In the genomic region with DNA sequence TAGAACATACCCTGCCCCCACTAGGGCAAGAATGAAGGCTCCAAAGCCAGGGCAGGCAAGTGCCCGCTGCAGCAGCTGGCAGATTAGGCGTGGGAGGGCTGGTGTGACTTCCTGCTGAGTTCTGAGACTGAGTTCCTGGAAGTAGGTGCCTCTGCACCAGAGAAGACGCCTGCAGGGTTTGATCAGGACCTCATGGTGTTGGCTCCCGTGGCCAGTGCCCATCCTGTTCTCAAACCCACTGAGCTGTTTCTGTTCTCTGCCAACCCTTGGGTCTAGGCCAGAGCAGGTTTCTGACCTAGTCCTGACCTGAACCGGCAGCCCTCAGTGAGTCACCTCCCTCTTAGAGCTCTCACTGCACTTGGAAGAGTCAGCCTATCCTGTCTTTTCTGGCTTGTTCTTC, we compare ENCODE assay signal across 11 cellular contexts.
DNase-seq lines count a peak whose midpoint lies in the region; ATAC-seq and TF ChIP-seq lines count a peak whose summit lies in the region.
"Had no signal": no experiment of that assay in that cellular context is flagged by ENCODE, and none has a peak within 500 bp of the region (broad histone marks: within the 10 kb centered on the region; RNA-seq: fewer than 3 reads in every experiment).

No MANE protein-coding gene starts in this region.

- no peak for TF ChIP-seq CTCF in GM23338 (conservative IDR thresholded peaks at IDR 0.05; ENCODE audit: low read depth in 2 of 2)
- TF ChIP-seq CTCF in hepatocyte (IDR thresholded peaks at IDR 0.05; ENCODE audit: poor library complexity), result no peak

- H3K36me3 ChIP-seq in GM23338 (ENCODE audit: insufficient read depth) (no peaks in the 10 kb centered on the region), GM23248 (ENCODE audit: low read depth) (no peaks in the 10 kb centered on the region), hepatocyte (replicated peaks; ENCODE audit: insufficient read depth, low read depth) (no peaks in the 10 kb centered on the region)

- POLR2A ChIA-PET in activated naive CD8-positive, alpha-beta T cell treated with anti-CD3 and anti-CD28 coated beads, Interleukin-2, amount 10 ng/mL, durations not matched to agents 7 days and 5 days (lab: Charles Lee), result interaction anchor here (0.5 kb wide), 1 partner anchor 665 kb away, joined by 6 read pairs; no protein-coding TSS in a partner anchor

- H3K27me3 ChIP-seq in GM23338 (ENCODE audit: insufficient read depth) (peaks cover 15% of the 10 kb centered on the region), GM23248 (replicated peaks; ENCODE audit: insufficient read depth) (no peaks in the 10 kb centered on the region), hepatocyte (no peaks in the 10 kb centered on the region)

- H3F3A ChIP-seq in GM23338 (replicated peaks; ENCODE audit: low read depth), result no peaks in the 10 kb centered on the region
- no peaks in the 10 kb centered on the region for H3F3A ChIP-seq in GM23248 (ENCODE audit: insufficient read depth)

- no peaks in the 10 kb centered on the region for H4K20me1 ChIP-seq in GM23338 (replicated peaks; ENCODE audit: insufficient read depth)
- no peaks in the 10 kb centered on the region for H4K20me1 ChIP-seq in GM23248 (ENCODE audit: insufficient read depth)
- H4K20me1 ChIP-seq in hepatocyte (ENCODE audit: insufficient read depth, poor library complexity, severe bottlenecking), result no peaks in the 10 kb centered on the region

- H3K4me3 Mint-ChIP-seq in T-helper 2 cell treated with Interferon-gamma antibody and Interleukin-4, amounts not matched to agents 5 μg/mL and 100 μg/mL, for 36 hours, result peak overlapping the region; percentile 50
- no peak overlapping the region for H3K4me3 Mint-ChIP-seq in activated naive CD8-positive, alpha-beta T cell treated with anti-CD3 and anti-CD28 coated beads, Interleukin-2, amount 10 ng/mL, durations not matched to agents 7 days and 5 days
- H3K4me3 Mint-ChIP-seq in GM23338, result no peak overlapping the region
- H3K4me3 Mint-ChIP-seq: brain had no signal

- H3K4me1 ChIP-seq in GM23338 (ENCODE audit: insufficient read depth) (peaks cover 7% of the 10 kb centered on the region), GM23248 (ENCODE audit: insufficient read depth) (no peaks in the 10 kb centered on the region), hepatocyte (ENCODE audit: insufficient read depth) (no peaks in the 10 kb centered on the region)

- in situ Hi-C loops in GM23248 (cut with MboI), result no loop called here

- no peaks in the 10 kb centered on the region for H3K9me3 Mint-ChIP-seq in T-helper 2 cell treated with Interferon-gamma antibody and Interleukin-4, amounts not matched to agents 5 μg/mL and 100 μg/mL, for 36 hours
- H3K9me3 Mint-ChIP-seq in activated naive CD8-positive, alpha-beta T cell treated with anti-CD3 and anti-CD28 coated beads, Interleukin-2, amount 10 ng/mL, durations not matched to agents 7 days and 5 days, result no peaks in the 10 kb centered on the region
- H3K9me3 Mint-ChIP-seq in GM23338, result no peaks in the 10 kb centered on the region
- H3K9me3 Mint-ChIP-seq: brain had no signal

- no peak overlapping the region for H3K4me2 ChIP-seq in GM23338
- no peak overlapping the region for H3K4me2 ChIP-seq in GM23248 (ENCODE audit: unreplicated experiment)
- H3K4me2 ChIP-seq in hepatocyte, result no peak overlapping the region
- H3K4me2 ChIP-seq: smooth muscle cell had no signal

- ATAC-seq in GM18511 (IDR thresholded peaks at IDR 0.05; ENCODE audit: unreplicated experiment), result peak; percentile 86
- ATAC-seq in activated naive CD8-positive, alpha-beta T cell treated with anti-CD3 and anti-CD28 coated beads, Interleukin-2, amount 10 ng/mL, durations not matched to agents 7 days and 5 days (ENCODE audit: low read depth), result peak; percentile 87
- no peak for ATAC-seq in GM23338

- 52 to 57% methylated on average over 4 to 5 of the region's 5 CpGs for WGBS in GM23248 (ENCODE audit: low coverage in 1 of 2, low lambda C conversion rate in 2 of 2, missing lambda C conversion rate in 2 of 2), 2 experiments
- 65% methylated on average over 5 of the region's 5 CpGs for WGBS in hepatocyte (ENCODE audit: low lambda C conversion rate, missing lambda C conversion rate)

- DNase-seq in T-helper 2 cell treated with Interferon-gamma antibody and Interleukin-4, amounts not matched to agents 5 μg/mL and 100 μg/mL, for 36 hours (ENCODE audit: low spot score), result peak; percentile 36
- DNase-seq in activated naive CD8-positive, alpha-beta T cell treated with anti-CD3 and anti-CD28 coated beads, Interleukin-2, amount 10 ng/mL, durations not matched to agents 7 days and 5 days, result peak; percentile 31
- DNase-seq in stimulated activated CD4-positive, alpha-beta T cell treated with anti-CD3 and anti-CD28 coated beads, Interleukin-15, amount 100 ng/mL, for 48 hours (ENCODE audit: low read depth in 2 of 2), result peak; percentile 10 to 39
- DNase-seq in NCI-H82 treated with DMSO at 0.1 percent for 48 hours (lab: John Stamatoyannopoulos, UW; ENCODE audit: unreplicated experiment) (no peak), GM23338 (ENCODE audit: low spot score) (no peak), GM23248 (no peak), hepatocyte (ENCODE audit: low spot score) (no peak)

- H2AFZ ChIP-seq in GM23338 (no peak overlapping the region), GM23248 (no peak overlapping the region), hepatocyte (no peak overlapping the region)

- H3K9me2 ChIP-seq in GM23338 (ENCODE audit: insufficient read depth), result no peaks in the 10 kb centered on the region
- H3K9me2 ChIP-seq in GM23248 (ENCODE audit: insufficient read depth), result no peaks in the 10 kb centered on the region
- H3K9me2 ChIP-seq in hepatocyte (replicated peaks; ENCODE audit: insufficient read depth), result no peaks in the 10 kb centered on the region

- no peak overlapping the region for H3K27ac ChIP-seq in GM23338 (ENCODE audit: low read depth)
- no peak overlapping the region for H3K27ac ChIP-seq in GM23248
- no peak overlapping the region for H3K27ac ChIP-seq in hepatocyte
- H3K27ac ChIP-seq: SK-N-MC had no signal

- no peaks in the 10 kb centered on the region for H3K36me3 Mint-ChIP-seq in T-helper 2 cell treated with Interferon-gamma antibody and Interleukin-4, amounts not matched to agents 5 μg/mL and 100 μg/mL, for 36 hours (ENCODE audit: low read depth)
- no peaks in the 10 kb centered on the region for H3K36me3 Mint-ChIP-seq in activated naive CD8-positive, alpha-beta T cell treated with anti-CD3 and anti-CD28 coated beads, Interleukin-2, amount 10 ng/mL, durations not matched to agents 7 days and 5 days
- H3K36me3 Mint-ChIP-seq in GM23338 (ENCODE audit: low read depth), result no peaks in the 10 kb centered on the region
- H3K36me3 Mint-ChIP-seq: brain had no signal

- no peak overlapping the region for H3K27ac Mint-ChIP-seq in T-helper 2 cell treated with Interferon-gamma antibody and Interleukin-4, amounts not matched to agents 5 μg/mL and 100 μg/mL, for 36 hours
- H3K27ac Mint-ChIP-seq in activated naive CD8-positive, alpha-beta T cell treated with anti-CD3 and anti-CD28 coated beads, Interleukin-2, amount 10 ng/mL, durations not matched to agents 7 days and 5 days, result no peak overlapping the region
- no peak overlapping the region for H3K27ac Mint-ChIP-seq in GM23338
- H3K27ac Mint-ChIP-seq: brain had no signal

- H3K4me1 Mint-ChIP-seq in T-helper 2 cell treated with Interferon-gamma antibody and Interleukin-4, amounts not matched to agents 5 μg/mL and 100 μg/mL, for 36 hours (ENCODE audit: low read depth), result peaks cover 18% of the 10 kb centered on the region
- H3K4me1 Mint-ChIP-seq in activated naive CD8-positive, alpha-beta T cell treated with anti-CD3 and anti-CD28 coated beads, Interleukin-2, amount 10 ng/mL, durations not matched to agents 7 days and 5 days, result peaks cover 16% of the 10 kb centered on the region
- H3K4me1 Mint-ChIP-seq in GM23338, result peaks cover 21% of the 10 kb centered on the region

- no peak overlapping the region for H3K9ac ChIP-seq in GM23248

- H3K27me3 Mint-ChIP-seq in T-helper 2 cell treated with Interferon-gamma antibody and Interleukin-4, amounts not matched to agents 5 μg/mL and 100 μg/mL, for 36 hours (ENCODE audit: low read depth), result no peaks in the 10 kb centered on the region
- H3K27me3 Mint-ChIP-seq in activated naive CD8-positive, alpha-beta T cell treated with anti-CD3 and anti-CD28 coated beads, Interleukin-2, amount 10 ng/mL, durations not matched to agents 7 days and 5 days, result peaks cover 2% of the 10 kb centered on the region
- H3K27me3 Mint-ChIP-seq in GM23338 (ENCODE audit: insufficient read depth, low read depth, poor library complexity), result peaks cover 14% of the 10 kb centered on the region
- H3K27me3 Mint-ChIP-seq: brain had no signal

- H3K79me2 ChIP-seq in GM23338 (replicated peaks; ENCODE audit: insufficient read depth) (no peaks in the 10 kb centered on the region), GM23248 (ENCODE audit: insufficient read depth) (no peaks in the 10 kb centered on the region), hepatocyte (no peaks in the 10 kb centered on the region)

- H3K9me3 ChIP-seq in GM23248 (ENCODE audit: low read depth) (no peaks in the 10 kb centered on the region), hepatocyte (ENCODE audit: low read depth) (no peaks in the 10 kb centered on the region)

- no peak overlapping the region for H3K4me3 ChIP-seq in GM23338
- H3K4me3 ChIP-seq in GM23248, result no peak overlapping the region
- no peak overlapping the region for H3K4me3 ChIP-seq in hepatocyte
- H3K4me3 ChIP-seq: SK-N-MC, smooth muscle cell had no signal

TF ChIP-seq in GM23338, 12 proteins besides CTCF, POLR2A, EP300 and RAD21:
- TF ChIP-seq, protein P1, sequence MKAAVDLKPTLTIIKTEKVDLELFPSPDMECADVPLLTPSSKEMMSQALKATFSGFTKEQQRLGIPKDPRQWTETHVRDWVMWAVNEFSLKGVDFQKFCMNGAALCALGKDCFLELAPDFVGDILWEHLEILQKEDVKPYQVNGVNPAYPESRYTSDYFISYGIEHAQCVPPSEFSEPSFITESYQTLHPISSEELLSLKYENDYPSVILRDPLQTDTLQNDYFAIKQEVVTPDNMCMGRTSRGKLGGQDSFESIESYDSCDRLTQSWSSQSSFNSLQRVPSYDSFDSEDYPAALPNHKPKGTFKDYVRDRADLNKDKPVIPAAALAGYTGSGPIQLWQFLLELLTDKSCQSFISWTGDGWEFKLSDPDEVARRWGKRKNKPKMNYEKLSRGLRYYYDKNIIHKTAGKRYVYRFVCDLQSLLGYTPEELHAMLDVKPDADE (IDR thresholded peaks at IDR 0.05), result no peak
- no peak for TF ChIP-seq ZNF114 (CRISPR knock-in tag; IDR thresholded peaks at IDR 0.05)

Comparison
In these comparisons a context has a peak if more than half of its experiments do, and no peak if none do; other contexts are left out.
1. DNase-seq: peak in T-helper 2 cell treated with Interferon-gamma antibody and Interleukin-4, amounts not matched to agents 5 μg/mL and 100 μg/mL, for 36 hours (single experiment), activated naive CD8-positive, alpha-beta T cell treated with anti-CD3 and anti-CD28 coated beads, Interleukin-2, amount 10 ng/mL, durations not matched to agents 7 days and 5 days (single experiment) and stimulated activated CD4-positive, alpha-beta T cell treated with anti-CD3 and anti-CD28 coated beads, Interleukin-15, amount 100 ng/mL, for 48 hours (2 of 2); none in NCI-H82 treated with DMSO at 0.1 percent for 48 hours (single experiment), GM23338 (single experiment), GM23248 (single experiment) and hepatocyte (single experiment).